In genomic region chr11:75241906-75242644, GRCh38 we compare ENCODE assay signal across 8 cellular contexts. TPM values are rescaled to one million over a fixed set of nuclear protein-coding genes. Genes with fewer than 3 reads are reported as not detected.
DNase-seq lines count a peak whose midpoint lies in the region; ATAC-seq and TF ChIP-seq lines count a peak whose summit lies in the region.

No MANE protein-coding gene starts in this region.

- DNase-seq in NCI-H1436 (lab: John Stamatoyannopoulos, UW), result peak; percentile 56
- no peak for DNase-seq in NCI-H1436 treated with DMSO at 0.1 percent for 48 hours (lab: John Stamatoyannopoulos, UW)
- no peak for DNase-seq in right cardiac atrium
- no peak for DNase-seq in stimulated activated effector memory CD8-positive, alpha-beta T cell treated with anti-CD3 and anti-CD28 coated beads, Interleukin-12 subunit alpha, Interleukin-12 subunit beta, amount 100 ng/mL, for 72 hours (ENCODE audit: low spot score in 2 of 2)
- DNase-seq in NCI-H226, result no peak

- peak; percentile 49; the same call in 2 of the 3 replicates for ATAC-seq in SK-N-SH treated with all-trans-retinoic acid at 6 μM for 48 hours
- no peak for ATAC-seq in right cardiac atrium
- ATAC-seq in stimulated activated effector memory CD8-positive, alpha-beta T cell treated with anti-CD3 and anti-CD28 coated beads, Interleukin-12 subunit alpha, Interleukin-12 subunit beta, amount 100 ng/mL, for 72 hours, result peak; percentile 66
- no peak for ATAC-seq in GM21529 (IDR thresholded peaks at IDR 0.05; ENCODE audit: unreplicated experiment)
- no peak for ATAC-seq in GM21737 (IDR thresholded peaks at IDR 0.05; ENCODE audit: unreplicated experiment)

- H3K27ac Mint-ChIP-seq in stimulated activated effector memory CD8-positive, alpha-beta T cell treated with anti-CD3 and anti-CD28 coated beads, Interleukin-12 subunit alpha, Interleukin-12 subunit beta, amount 100 ng/mL, for 72 hours, result no peak overlapping the region

- no peaks in the 10 kb centered on the region for H3K4me1 ChIP-seq in right cardiac atrium (ENCODE audit: control insufficient read depth, insufficient read depth, low read length)

- H3K9me3 ChIP-seq in right cardiac atrium (ENCODE audit: control insufficient read depth, low read length), result no peaks in the 10 kb centered on the region

- H3K27me3 ChIP-seq in right cardiac atrium (ENCODE audit: control insufficient read depth, insufficient read depth), result no peaks in the 10 kb centered on the region

- intact Hi-C loops in right cardiac atrium (cut with DNase I), result loop anchor here in 3 of 4 donors (5.0 to 10.0 kb wide), 4 partner anchors 35 to 317 kb away; no protein-coding TSS in a partner anchor

- no peak overlapping the region for H3K27ac ChIP-seq in right cardiac atrium (ENCODE audit: low read length)

- H3K4me3 ChIP-seq in right cardiac atrium (ENCODE audit: low read length), result peak overlapping the region; percentile 34

- peaks cover 14% of the 10 kb centered on the region for H3K4me1 Mint-ChIP-seq in stimulated activated effector memory CD8-positive, alpha-beta T cell treated with anti-CD3 and anti-CD28 coated beads, Interleukin-12 subunit alpha, Interleukin-12 subunit beta, amount 100 ng/mL, for 72 hours

- no peaks in the 10 kb centered on the region for H3K36me3 Mint-ChIP-seq in stimulated activated effector memory CD8-positive, alpha-beta T cell treated with anti-CD3 and anti-CD28 coated beads, Interleukin-12 subunit alpha, Interleukin-12 subunit beta, amount 100 ng/mL, for 72 hours

- no peaks in the 10 kb centered on the region for H3K9me3 Mint-ChIP-seq in stimulated activated effector memory CD8-positive, alpha-beta T cell treated with anti-CD3 and anti-CD28 coated beads, Interleukin-12 subunit alpha, Interleukin-12 subunit beta, amount 100 ng/mL, for 72 hours

- 6% methylated on average over 72 of the region's 72 CpGs for WGBS in right cardiac atrium

- H3K4me3 Mint-ChIP-seq in stimulated activated effector memory CD8-positive, alpha-beta T cell treated with anti-CD3 and anti-CD28 coated beads, Interleukin-12 subunit alpha, Interleukin-12 subunit beta, amount 100 ng/mL, for 72 hours, result peak overlapping the region; percentile 73

TF ChIP-seq in SK-N-SH treated with all-trans-retinoic acid at 6 μM for 48 hours, 23 proteins besides CTCF, POLR2A, EP300 and RAD21:
- TF ChIP-seq ZFP3 (CRISPR knock-in tag; IDR thresholded peaks at IDR 0.05), result no peak
- no peak for TF ChIP-seq ZNF8 (CRISPR knock-in tag; IDR thresholded peaks at IDR 0.05)
- TF ChIP-seq PPARA (CRISPR knock-in tag; IDR thresholded peaks at IDR 0.05; ENCODE audit: borderline replicate concordance), result no peak
- TF ChIP-seq SNAI2 (CRISPR knock-in tag; IDR thresholded peaks at IDR 0.05), result no peak
- TF ChIP-seq BACH2 (CRISPR knock-in tag; IDR thresholded peaks at IDR 0.05; ENCODE audit: borderline replicate concordance), result no peak
- TF ChIP-seq POU6F1 (CRISPR knock-in tag; IDR thresholded peaks at IDR 0.05; ENCODE audit: borderline replicate concordance, low read depth), result no peak
- no peak for TF ChIP-seq RARB (CRISPR knock-in tag; IDR thresholded peaks at IDR 0.05)
- TF ChIP-seq ZNF70 (CRISPR knock-in tag; IDR thresholded peaks at IDR 0.05), result no peak

RNA-seq across cellular contexts. Expression of gene TPBGL, which starts 1.5 kb away (rescaled TPM):
- under 1 TPM in 3 of 4 donors, not detected in 1; 0.09 to 0.25 (median 0.09) TPM for total RNA-seq in right cardiac atrium
- 0.05 TPM for polyA plus RNA-seq in right cardiac atrium

Comparison
In these comparisons a context has a peak if more than half of its experiments do, and no peak if none do; other contexts are left out.
1. ATAC-seq: peak in SK-N-SH treated with all-trans-retinoic acid at 6 μM for 48 hours (single experiment) and stimulated activated effector memory CD8-positive, alpha-beta T cell treated with anti-CD3 and anti-CD28 coated beads, Interleukin-12 subunit alpha, Interleukin-12 subunit beta, amount 100 ng/mL, for 72 hours (single experiment); none in right cardiac atrium (0 of 2), GM21529 (single experiment) and GM21737 (single experiment).